In the genomic region with DNA sequence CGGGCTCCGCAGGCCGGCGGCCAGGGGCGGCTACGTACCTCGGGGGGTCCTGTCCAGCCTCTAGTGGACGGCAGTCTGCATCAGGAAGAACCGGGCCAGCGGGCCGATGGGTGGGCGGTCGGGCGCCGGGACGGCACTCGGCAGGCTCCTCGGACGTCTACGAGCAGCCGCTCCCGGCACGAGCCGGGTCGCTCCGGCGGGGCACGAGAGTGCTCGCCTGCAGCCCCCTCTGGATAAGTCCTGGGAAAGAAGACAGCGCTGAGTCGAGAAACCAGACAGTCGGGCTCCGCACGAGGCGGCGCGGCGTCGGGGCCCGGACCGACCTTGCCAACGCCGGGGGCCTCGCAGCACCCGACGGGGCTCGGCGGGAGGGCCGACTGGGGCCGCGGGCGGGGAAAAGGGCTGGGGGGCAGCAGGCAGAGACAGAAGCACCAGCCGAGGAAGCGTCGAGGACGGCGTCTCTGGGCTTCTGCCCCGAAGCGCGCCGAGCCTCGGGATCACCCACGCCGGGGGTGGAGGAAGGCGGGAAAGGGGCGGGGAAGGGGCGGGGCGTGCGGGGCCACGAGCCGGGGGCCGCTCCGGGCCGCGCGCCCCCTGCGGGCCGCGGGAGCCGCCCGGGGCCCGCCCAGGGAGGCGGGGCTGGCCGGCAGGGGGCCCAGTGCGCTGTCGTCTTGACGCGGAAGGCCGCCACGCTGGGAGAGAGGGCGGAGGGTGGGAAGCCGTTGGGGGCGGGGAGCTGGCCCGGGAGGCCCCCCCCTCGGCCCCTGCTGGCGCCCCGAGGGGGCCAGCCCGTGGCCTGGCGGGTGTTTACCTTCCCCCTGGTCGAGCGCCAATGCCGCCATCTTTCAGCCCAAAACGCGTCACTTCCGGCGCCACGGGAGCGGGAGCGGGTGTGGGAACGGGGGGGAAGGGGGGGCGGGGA, we compare ENCODE assay signal across 8 cellular contexts. TPM values are rescaled to one million over a fixed set of nuclear protein-coding genes. Genes with fewer than 3 reads are reported as not detected.
A peak's percentile ranks its signal among the peaks of the same experiment; 100 is the strongest.
DNase-seq lines count a peak whose midpoint lies in the region; ATAC-seq and TF ChIP-seq lines count a peak whose summit lies in the region.

No MANE protein-coding gene starts in this region.

- 31% methylated on average over 8 of the region's 111 CpGs for WGBS in mammary epithelial cell (ENCODE audit: low coverage, missing lambda C conversion rate)
- 0 to 40% (median 1%) methylated on average over 11 to 102 of the region's 111 CpGs for WGBS in spleen, 5 donors

- H3K4me1 ChIP-seq in mammary epithelial cell (ENCODE audit: insufficient read depth, low read length) = no peaks in the 10 kb centered on the region
- H3K4me1 ChIP-seq in spleen = peaks cover 0 to 29% (median 11%) of the 10 kb centered on the region in 6 donors

- H4K20me1 ChIP-seq in mammary epithelial cell (ENCODE audit: insufficient read depth, low read length) = no peaks in the 10 kb centered on the region

- peak overlapping the region; percentile 78 for H2AFZ ChIP-seq in mammary epithelial cell (ENCODE audit: low read depth, low read length)

- H3K27ac ChIP-seq in mammary epithelial cell (ENCODE audit: insufficient read depth, low read depth, low read length) (peak overlapping the region; percentile 75), spleen (peak overlapping the region; percentile 88 to 98 (median 96))

- dilution Hi-C loops in mammary epithelial cell (cut with HindIII; ENCODE audit: low sequenced_read_pairs) = no loop called here

- H3K27me3 ChIP-seq in mammary epithelial cell (ENCODE audit: insufficient read depth, low read length) = no peaks in the 10 kb centered on the region
- peaks cover 0 to 6% (median 0%) of the 10 kb centered on the region in 7 donors for H3K27me3 ChIP-seq in spleen (replicated peaks in 1 of 7)

- peaks cover 42% of the 10 kb centered on the region for H3K79me2 ChIP-seq in mammary epithelial cell (ENCODE audit: insufficient read depth, low read length)

- H3K9me3 ChIP-seq in mammary epithelial cell (replicated peaks; ENCODE audit: insufficient read depth, low read length) (no peaks in the 10 kb centered on the region), spleen (no peaks in the 10 kb centered on the region)

- no TSS peak for BruUV-seq in mammary epithelial cell (replicated peaks; lab: Mats Ljungman, UMichigan)

- peak overlapping the region; percentile 74 for H3K4me2 ChIP-seq in mammary epithelial cell (ENCODE audit: insufficient read depth, low read depth, low read length)

- H3K4me3 ChIP-seq in WI38 (ENCODE audit: low read depth, low read length) (peak overlapping the region; percentile 74), mammary epithelial cell (replicated peaks in 1 of 3; ENCODE audit: insufficient read depth in 1 of 3, low read depth in 2 of 3, low read length in 3 of 3) (peak overlapping the region; percentile 76 to 87 (median 78)), spleen (peak overlapping the region; percentile 46 to 88 (median 62))

- DNase-seq in AG08395 (ENCODE audit: low spot score) (peak; percentile 88), NCI-H2196 (lab: John Stamatoyannopoulos, UW; ENCODE audit: unreplicated experiment) (peak; percentile 88), mammary epithelial cell (peak; percentile 76), iris pigment epithelial cell (ENCODE audit: low read depth) (peak; percentile 88), spleen (peak; percentile 95)

- CTCF ChIA-PET in mammary epithelial cell (lab: Charles Lee; ENCODE audit: low non-redundant PET) = interaction anchor here (0.6 kb wide), 1 partner anchor 29 kb away, joined by 4 read pairs; no protein-coding TSS in a partner anchor

- peak; percentile 41 to 91 (median 54) for TF ChIP-seq POLR2A in spleen (IDR thresholded peaks at IDR 0.05)

- ATAC-seq in GM18870 (IDR thresholded peaks at IDR 0.05; ENCODE audit: unreplicated experiment) = peak; percentile 62
- peak; percentile 83 for ATAC-seq in HG03103 (IDR thresholded peaks at IDR 0.05; ENCODE audit: low read depth, unreplicated experiment)

- in situ Hi-C loops in mammary epithelial cell (cut with MboI; ENCODE audit: low sequenced_read_pairs in 2 of 2) = no loop called here

- peak overlapping the region; percentile 84 for H3K9ac ChIP-seq in mammary epithelial cell (ENCODE audit: insufficient read depth, low read length)

- intact Hi-C loops in mammary epithelial cell (cut with micrococcal nuclease) = loop anchor here (1.0 to 10.0 kb wide), 3 partner anchors 29 to 240 kb away; partner anchors contain the start of genes CXorf58, EIF2S3 and SAT1
- intact Hi-C loops in spleen (cut with DNase I; ENCODE audit: low total_unique reads) = no loop called here

- H3K36me3 ChIP-seq in mammary epithelial cell (ENCODE audit: insufficient read depth, low read length) (no peaks in the 10 kb centered on the region), spleen (no peaks in the 10 kb centered on the region)

- no peak for TF ChIP-seq CTCF in WI38 (IDR thresholded peaks at IDR 0.05; ENCODE audit: low read depth, low read length)
- no peak for TF ChIP-seq CTCF in mammary epithelial cell (conservative IDR thresholded peaks at IDR 0.05 in 1 of 2, IDR thresholded peaks at IDR 0.05 in 1 of 2; ENCODE audit: extremely low read depth in 1 of 2, insufficient read depth in 1 of 2, low read depth in 1 of 2, low read length in 2 of 2)
- TF ChIP-seq CTCF in spleen (IDR thresholded peaks at IDR 0.05 in 8 of 11, conservative IDR thresholded peaks at IDR 0.05 in 3 of 11) = peak in 5 of 11 experiments; percentile 35 to 70 (median 53)

RNA-seq across cellular contexts. Expression of gene KLHL15, which starts 1.9 kb away (rescaled TPM):
- total RNA-seq in mammary epithelial cell (1 to 10 TPM; 4.8 to 7.7 TPM), spleen (10 to 100 TPM in 3 of 7 donors, 1 to 10 TPM in 4; 7.0 to 13.9 (median 8.9) TPM)
- polyA plus RNA-seq in mammary epithelial cell (2.5 TPM), spleen (1 to 10 TPM; 1.5 to 2.1 (median 2.0) TPM)
- 7.5 TPM for polyA minus RNA-seq in mammary epithelial cell

RNA-seq across cellular contexts. Expression of gene EIF2S3, which starts 29.7 kb away (rescaled TPM):
- total RNA-seq in mammary epithelial cell (100 to 1,000 TPM; 299 to 364 TPM), spleen (100 to 1,000 TPM; 124 to 207 (median 162) TPM)
- polyA plus RNA-seq in mammary epithelial cell (91.3 TPM), spleen (10 to 100 TPM; 67.6 to 87.2 (median 73.4) TPM)
- 185 TPM for polyA minus RNA-seq in mammary epithelial cell

Comparison
In these comparisons a context has a peak if more than half of its experiments do, and no peak if none do; other contexts are left out.
1. Peak in every context shown above with its lines: DNase-seq, ATAC-seq, H3K4me3 ChIP-seq and H3K27ac ChIP-seq.